11 cellular contexts compared by ENCODE assay signal in genomic region chr10:43226851-43227845, GRCh38. TPM values are rescaled to one million over a fixed set of nuclear protein-coding genes. Genes with fewer than 3 reads are reported as not detected.
DNase-seq lines count a peak whose midpoint lies in the region; ATAC-seq and TF ChIP-seq lines count a peak whose summit lies in the region.
"Had no signal": no experiment of that assay in that cellular context is flagged by ENCODE, and none has a peak within 500 bp of the region (broad histone marks: within the 10 kb centered on the region; RNA-seq: fewer than 3 reads in every experiment).

No MANE protein-coding gene starts in this region.

- 97 to 98% methylated on average over 8 of the region's 8 CpGs for WGBS in aorta, 2 donors

- POLR2A ChIA-PET in naive thymus-derived CD8-positive, alpha-beta T cell (lab: Charles Lee) = no interaction called here

- peak; percentile 40 for DNase-seq in Right ventricle myocardium inferior (ENCODE audit: missing footprints)
- no peak for DNase-seq in right atrium auricular region (ENCODE audit: low spot score)
- peak; percentile 81 for DNase-seq in chondrocyte (ENCODE audit: low spot score)
- peak in 3 of 10 donors; percentile 2 to 57 (median 16) for DNase-seq in naive thymus-derived CD8-positive, alpha-beta T cell
- peak in 1 of 2 donors; percentile 59 for DNase-seq in aorta
- no peak for DNase-seq in SKM-1 (lab: John Stamatoyannopoulos, UW; ENCODE audit: unreplicated experiment)
- DNase-seq in superior temporal gyrus (ENCODE audit: extremely low spot score) = no peak
- no peak for DNase-seq in dedifferentiated amniotic fluid mesenchymal stem cell (ENCODE audit: extremely low spot score)
- DNase-seq: amygdala, MV-4-11, NCI-H774 had no signal

- no peak for TF ChIP-seq CTCF in right atrium auricular region (IDR thresholded peaks at IDR 0.05)
- TF ChIP-seq CTCF in chondrocyte (IDR thresholded peaks at IDR 0.05) = no peak

- H3K4me1 Mint-ChIP-seq in chondrocyte (ENCODE audit: low read depth) = peaks cover 6% of the 10 kb centered on the region
- H3K4me1 Mint-ChIP-seq in naive thymus-derived CD8-positive, alpha-beta T cell = peaks cover 18 to 53% (median 40%) of the 10 kb centered on the region in 4 donors

- H3K4me1 ChIP-seq in right atrium auricular region (peaks cover 0 to 10% of the 10 kb centered on the region in 2 donors), aorta (ENCODE audit: control insufficient read depth in 1 of 2, insufficient read depth in 2 of 2, low read length in 2 of 2) (no peaks in the 10 kb centered on the region)

- H3K27ac Mint-ChIP-seq in chondrocyte (ENCODE audit: unreplicated experiment) = no peak overlapping the region
- H3K27ac Mint-ChIP-seq in naive thymus-derived CD8-positive, alpha-beta T cell = peak overlapping the region in 3 of 10 donors; percentile 21 to 88 (median 31)

- peaks cover 64% of the 10 kb centered on the region for H3K27me3 Mint-ChIP-seq in chondrocyte (ENCODE audit: low read depth)
- H3K27me3 Mint-ChIP-seq in naive thymus-derived CD8-positive, alpha-beta T cell = peaks cover 6 to 23% (median 11%) of the 10 kb centered on the region in 5 donors

- H3K27me3 ChIP-seq in right atrium auricular region = peaks cover 0 to 4% of the 10 kb centered on the region in 2 donors
- H3K27me3 ChIP-seq in aorta (ENCODE audit: control insufficient read depth in 1 of 2, insufficient read depth in 2 of 2, low read length in 1 of 2) = no peaks in the 10 kb centered on the region

- H3K4me3 Mint-ChIP-seq in chondrocyte (ENCODE audit: unreplicated experiment) = no peak overlapping the region
- peak overlapping the region in 8 of 10 donors; percentile 13 to 90 (median 54) for H3K4me3 Mint-ChIP-seq in naive thymus-derived CD8-positive, alpha-beta T cell

- intact Hi-C loops in Right ventricle myocardium inferior (cut with DNase I) = no loop called here
- intact Hi-C loops in aorta (cut with DNase I) = no loop called here

- H3K27ac ChIP-seq in right atrium auricular region (no peak overlapping the region), aorta (ENCODE audit: low read depth in 1 of 2, low read length in 2 of 2) (no peak overlapping the region)

- no peaks in the 10 kb centered on the region for H3K9me3 ChIP-seq in right atrium auricular region
- H3K9me3 ChIP-seq in aorta (ENCODE audit: control insufficient read depth, low read length) = no peaks in the 10 kb centered on the region

- H3K36me3 Mint-ChIP-seq in chondrocyte (ENCODE audit: low read depth) = no peaks in the 10 kb centered on the region
- H3K36me3 Mint-ChIP-seq in naive thymus-derived CD8-positive, alpha-beta T cell = no peaks in the 10 kb centered on the region

- H3K9me3 Mint-ChIP-seq in chondrocyte (ENCODE audit: low read depth) = no peaks in the 10 kb centered on the region
- H3K9me3 Mint-ChIP-seq in naive thymus-derived CD8-positive, alpha-beta T cell = no peaks in the 10 kb centered on the region

- H3K4me3 ChIP-seq in right atrium auricular region (no peak overlapping the region), aorta (ENCODE audit: low read length in 2 of 2) (no peak overlapping the region)

- H3K36me3 ChIP-seq in right atrium auricular region = no peaks in the 10 kb centered on the region
- no peaks in the 10 kb centered on the region for H3K36me3 ChIP-seq in aorta (ENCODE audit: control insufficient read depth in 1 of 2, insufficient read depth in 2 of 2, low read length in 1 of 2)

- peak; percentile 14 for ATAC-seq in Right ventricle myocardium inferior
- ATAC-seq in naive thymus-derived CD8-positive, alpha-beta T cell = no peak
- peak; percentile 5 for ATAC-seq in aorta (ENCODE audit: low FRiP score)

RNA-seq across cellular contexts. Expression of gene RASGEF1A, which starts 39.7 kb away (rescaled TPM):
- total RNA-seq in Right ventricle myocardium inferior = 1.4 TPM
- 1 to 10 TPM; 2.9 to 3.0 TPM for total RNA-seq in right atrium auricular region
- total RNA-seq in chondrocyte = 0.05 to 0.18 TPM in 2 of 3 replicates, not detected in the other
- under 1 TPM; 0.23 to 0.47 TPM for total RNA-seq in naive thymus-derived CD8-positive, alpha-beta T cell
- 1 to 10 TPM in 1 of 3 donors, under 1 TPM in 2; 0.30 to 6.1 (median 0.42) TPM for polyA plus RNA-seq in naive thymus-derived CD8-positive, alpha-beta T cell
- 1 to 10 TPM; 1.9 to 3.1 TPM for total RNA-seq in aorta
- polyA plus RNA-seq in aorta = 1 to 10 TPM in 1 of 2 donors, not detected in 1; 3.9 TPM

Comparison
In these comparisons a context has a peak if more than half of its experiments do, and no peak if none do; other contexts are left out.
1. DNase-seq: peak in Right ventricle myocardium inferior (single experiment) and chondrocyte (single experiment); none in right atrium auricular region (single experiment), SKM-1 (single experiment), superior temporal gyrus (single experiment) and dedifferentiated amniotic fluid mesenchymal stem cell (single experiment).
2. ATAC-seq: peak in Right ventricle myocardium inferior (single experiment) and aorta (single experiment); none in naive thymus-derived CD8-positive, alpha-beta T cell (0 of 2).